8 cellular contexts compared by ENCODE assay signal in genomic region chr6:127119361-127120108, GRCh38. TPM values are rescaled to one million over a fixed set of nuclear protein-coding genes. Genes with fewer than 3 reads are reported as not detected.
DNase-seq lines count a peak whose midpoint lies in the region; ATAC-seq and TF ChIP-seq lines count a peak whose summit lies in the region.

No MANE protein-coding gene starts in this region.

- no peaks in the 10 kb centered on the region for H3K79me2 ChIP-seq in mammary epithelial cell (ENCODE audit: insufficient read depth, low read length)

- no peak for TF ChIP-seq CTCF in mammary epithelial cell (conservative IDR thresholded peaks at IDR 0.05 in 1 of 2, IDR thresholded peaks at IDR 0.05 in 1 of 2; ENCODE audit: extremely low read depth in 1 of 2, insufficient read depth in 1 of 2, low read depth in 1 of 2, low read length in 2 of 2)
- no peak for TF ChIP-seq CTCF in lower lobe of right lung (IDR thresholded peaks at IDR 0.05)
- TF ChIP-seq CTCF in upper lobe of left lung (IDR thresholded peaks at IDR 0.05) = no peak

- ATAC-seq in GM21515 (IDR thresholded peaks at IDR 0.05; ENCODE audit: unreplicated experiment) (peak; percentile 40), lower lobe of right lung (peak; percentile 51 to 53), upper lobe of left lung (ENCODE audit: low FRiP score in 2 of 2) (peak; percentile 9 to 52)

- H3K27ac ChIP-seq in mammary epithelial cell (ENCODE audit: insufficient read depth, low read depth, low read length) (no peak overlapping the region), lower lobe of right lung (no peak overlapping the region), upper lobe of left lung (peak overlapping the region in 1 of 4 donors; percentile 48)

- in situ Hi-C loops in mammary epithelial cell (cut with MboI; ENCODE audit: low sequenced_read_pairs in 2 of 2) = no loop called here

- whole genome bisulfite sequencing in mammary epithelial cell (ENCODE audit: low coverage, missing lambda C conversion rate) = 8% methylated on average over 35 of the region's 70 CpGs
- WGBS in upper lobe of left lung, 2 donors = 2% methylated on average over 8 to 69 of the region's 70 CpGs

- H3K27me3 ChIP-seq in MG63 (peaks cover 52% of the 10 kb centered on the region), mammary epithelial cell (ENCODE audit: insufficient read depth, low read length) (peaks cover 48% of the 10 kb centered on the region), lower lobe of right lung (ENCODE audit: low read depth) (peaks cover 38% of the 10 kb centered on the region), upper lobe of left lung (peaks cover 0 to 30% (median 14%) of the 10 kb centered on the region in 4 donors)

- CTCF ChIA-PET in mammary epithelial cell (lab: Charles Lee; ENCODE audit: low non-redundant PET) = no interaction called here

- TF ChIP-seq EP300 in upper lobe of left lung (IDR thresholded peaks at IDR 0.05) = no peak

- H3K4me3 ChIP-seq in MG63 = peak overlapping the region; percentile 46
- peak overlapping the region in 2 of 3 experiments; percentile 11 to 36 for H3K4me3 ChIP-seq in mammary epithelial cell (replicated peaks in 1 of 3; ENCODE audit: insufficient read depth in 1 of 3, low read depth in 2 of 3, low read length in 3 of 3)
- peak overlapping the region; percentile 59 for H3K4me3 ChIP-seq in lower lobe of right lung
- peak overlapping the region; percentile 34 to 63 (median 62) for H3K4me3 ChIP-seq in upper lobe of left lung

- BruUV-seq in mammary epithelial cell (replicated peaks; lab: Mats Ljungman, UMichigan) = no TSS peak

- no peak for TF ChIP-seq POLR2A in upper lobe of left lung (IDR thresholded peaks at IDR 0.05)

- H3K4me2 ChIP-seq in mammary epithelial cell (ENCODE audit: insufficient read depth, low read depth, low read length) = peak overlapping the region; percentile 76

- DNase-seq in MG63 (peak; percentile 43), mammary epithelial cell (peak; percentile 8), lower lobe of right lung (peak; percentile 48), upper lobe of left lung (peak in 1 of 2 donors; percentile 89), SKM-1 treated with dmso at 0.1 percent for 144 hours (lab: John Stamatoyannopoulos, UW; ENCODE audit: unreplicated experiment) (no peak), NCI-H510A treated with DMSO at 0.1 percent for 48 hours (lab: John Stamatoyannopoulos, UW) (no peak)

- no peaks in the 10 kb centered on the region for H4K20me1 ChIP-seq in mammary epithelial cell (ENCODE audit: insufficient read depth, low read length)

- H3K9ac ChIP-seq in ES-I3 (ENCODE audit: low read depth, low read length) = peak overlapping the region; percentile 63; the same call in 1 of the 2 replicates
- no peak overlapping the region for H3K9ac ChIP-seq in mammary epithelial cell (ENCODE audit: insufficient read depth, low read length)

- H3K4me1 ChIP-seq in ES-I3 (ENCODE audit: insufficient read depth, low read length) = no peaks in the 10 kb centered on the region
- H3K4me1 ChIP-seq in mammary epithelial cell (ENCODE audit: insufficient read depth, low read length) = peaks cover 15% of the 10 kb centered on the region
- H3K4me1 ChIP-seq in lower lobe of right lung = peaks cover 26% of the 10 kb centered on the region
- H3K4me1 ChIP-seq in upper lobe of left lung = peaks cover 20 to 39% (median 31%) of the 10 kb centered on the region in 4 donors

- H2AFZ ChIP-seq in mammary epithelial cell (ENCODE audit: low read depth, low read length) = peak overlapping the region; percentile 55

- dilution Hi-C loops in mammary epithelial cell (cut with HindIII; ENCODE audit: low sequenced_read_pairs) = no loop called here

- H3K9me3 ChIP-seq in ES-I3 (ENCODE audit: control insufficient read depth, insufficient read depth, low read length) (no peaks in the 10 kb centered on the region), MG63 (no peaks in the 10 kb centered on the region), mammary epithelial cell (replicated peaks; ENCODE audit: insufficient read depth, low read length) (no peaks in the 10 kb centered on the region), lower lobe of right lung (no peaks in the 10 kb centered on the region), upper lobe of left lung (no peaks in the 10 kb centered on the region)

- intact Hi-C loops in mammary epithelial cell (cut with micrococcal nuclease) = loop anchor here (2.0 to 10.0 kb wide), 6 partner anchors 145 to 1807 kb away; partner anchors contain the start of genes HINT3 and RNF146
- intact Hi-C loops in lower lobe of right lung (cut with DNase I) = no loop called here

- H3K36me3 ChIP-seq in ES-I3 (ENCODE audit: insufficient read depth, low read length) (no peaks in the 10 kb centered on the region), MG63 (no peaks in the 10 kb centered on the region), mammary epithelial cell (ENCODE audit: insufficient read depth, low read length) (no peaks in the 10 kb centered on the region), lower lobe of right lung (no peaks in the 10 kb centered on the region), upper lobe of left lung (no peaks in the 10 kb centered on the region)

RNA-seq across cellular contexts. Expression of gene RSPO3, which starts 1.1 kb away (rescaled TPM):
- not detected in 2 replicates for total RNA-seq in MG63 (2014; rRNA removed; shearing (Covaris generic); ENCODE audit: low replicate concordance)
- total RNA-seq in mammary epithelial cell (not detected), lower lobe of right lung (8.0 TPM), upper lobe of left lung (1 to 10 TPM in 5 of 6 donors, under 1 TPM in 1; 0.22 to 6.7 (median 1.4) TPM)
- polyA plus RNA-seq in mammary epithelial cell = not detected
- not detected for polyA minus RNA-seq in mammary epithelial cell

Comparison
In these comparisons a context has a peak if more than half of its experiments do, and no peak if none do; other contexts are left out.
1. DNase-seq: peak in MG63 (single experiment), mammary epithelial cell (single experiment) and lower lobe of right lung (single experiment); none in SKM-1 treated with dmso at 0.1 percent for 144 hours (single experiment) and NCI-H510A treated with DMSO at 0.1 percent for 48 hours (single experiment).
2. Peak in every context shown above with its lines, with median percentiles within 50 percentile points of each other: ATAC-seq and H3K4me3 ChIP-seq.